In the genomic region with DNA sequence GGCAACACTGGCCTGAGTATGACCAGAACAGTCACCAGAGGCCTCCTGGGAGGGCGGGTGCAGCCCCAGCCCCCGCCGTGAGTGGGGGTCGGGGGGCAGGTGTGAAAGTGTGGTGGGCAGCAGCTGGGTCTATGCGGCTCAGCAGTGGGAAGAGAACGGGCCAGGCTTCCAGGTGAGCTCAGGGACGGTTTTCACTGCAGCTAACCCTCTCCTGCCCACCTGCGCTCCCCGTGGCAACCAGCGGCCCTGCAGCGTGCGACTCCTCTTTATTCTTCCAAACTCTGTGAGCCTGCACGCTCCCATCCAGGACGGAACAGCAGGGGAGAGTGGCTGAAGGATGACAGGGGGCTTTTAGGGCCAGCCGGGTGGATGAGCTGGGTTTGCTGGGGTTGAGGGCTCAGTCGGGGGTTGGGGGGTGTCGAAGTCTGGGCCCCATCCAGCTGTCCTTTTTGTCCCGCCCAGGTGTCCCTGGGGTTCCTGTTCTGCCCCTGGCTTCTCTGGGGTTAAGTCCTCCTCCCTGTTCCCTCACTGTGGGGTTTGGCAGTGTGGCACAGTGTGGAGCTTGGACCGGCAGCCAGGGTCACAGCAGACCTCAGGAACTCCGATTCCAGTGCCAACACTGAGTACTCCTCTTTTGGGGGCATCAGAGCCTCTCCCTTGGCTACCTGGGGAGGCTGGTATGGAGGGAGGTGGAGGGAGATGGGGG, we compare ENCODE assay signal across 8 cellular contexts. TPM values are rescaled to one million over a fixed set of nuclear protein-coding genes. Genes with fewer than 3 reads are reported as not detected.
DNase-seq lines count a peak whose midpoint lies in the region; ATAC-seq and TF ChIP-seq lines count a peak whose summit lies in the region.

No MANE protein-coding gene starts in this region.

- no peak for TF ChIP-seq POLR2A in right lobe of liver (IDR thresholded peaks at IDR 0.05)

- H3K4me3 ChIP-seq in right lobe of liver (no peak overlapping the region), dorsolateral prefrontal cortex (no peak overlapping the region), SJCRH30 (no peak overlapping the region)
- H3K4me3 ChIP-seq in CD8-positive, alpha-beta memory T cell (ENCODE audit: low read length), result no peak overlapping the region

- H3K4me3 Mint-ChIP-seq in CD4-positive, alpha-beta T cell, result no peak overlapping the region
- H3K4me3 Mint-ChIP-seq in CD8-positive, alpha-beta memory T cell, result peak overlapping the region in 1 of 7 donors; percentile 39

- H3K27ac ChIP-seq in CD4-positive, alpha-beta T cell (ENCODE audit: low read depth, low read length), result no peak overlapping the region
- H3K27ac ChIP-seq in right lobe of liver (no peak overlapping the region), dorsolateral prefrontal cortex (no peak overlapping the region), SJCRH30 (no peak overlapping the region)
- H3K27ac ChIP-seq in CD8-positive, alpha-beta memory T cell (ENCODE audit: low read depth, low read length), result no peak overlapping the region

- WGBS in right lobe of liver (ENCODE audit: insufficient coverage, low coverage, low lambda C conversion rate, missing lambda C conversion rate), result 7% methylated on average over 13 of the region's 20 CpGs

- no peak overlapping the region for H3K27ac Mint-ChIP-seq in CD4-positive, alpha-beta T cell
- peak overlapping the region in 1 of 8 donors; percentile 65 for H3K27ac Mint-ChIP-seq in CD8-positive, alpha-beta memory T cell

- H3K36me3 ChIP-seq in right lobe of liver (no peaks in the 10 kb centered on the region), SJCRH30 (no peaks in the 10 kb centered on the region)
- H3K36me3 ChIP-seq in CD8-positive, alpha-beta memory T cell (ENCODE audit: insufficient read depth, low read length), result no peaks in the 10 kb centered on the region

- TF ChIP-seq CTCF in CD4-positive, alpha-beta T cell (IDR thresholded peaks at IDR 0.05), result peak; percentile 13
- TF ChIP-seq CTCF in right lobe of liver (IDR thresholded peaks at IDR 0.05) (peak; percentile 27 to 38 (median 32)), dorsolateral prefrontal cortex (IDR thresholded peaks at IDR 0.05 in 54 of 56, conservative IDR thresholded peaks at IDR 0.05 in 2 of 56; ENCODE audit: low read depth in 1 of 56, partially characterized antibody in 56 of 56) (peak in 7 of 56 donors; percentile 5 to 26 (median 18))

- no peaks in the 10 kb centered on the region for H3K36me3 Mint-ChIP-seq in CD4-positive, alpha-beta T cell (ENCODE audit: low read depth)
- H3K36me3 Mint-ChIP-seq in CD8-positive, alpha-beta memory T cell, result no peaks in the 10 kb centered on the region

- peaks cover 36% of the 10 kb centered on the region for H3K27me3 ChIP-seq in CD4-positive, alpha-beta T cell (ENCODE audit: control insufficient read depth, insufficient read depth, low read length)
- H3K27me3 ChIP-seq in right lobe of liver, result no peaks in the 10 kb centered on the region
- H3K27me3 ChIP-seq in dorsolateral prefrontal cortex, result peaks cover 0 to 16% (median 0%) of the 10 kb centered on the region in 45 donors
- H3K27me3 ChIP-seq in CD8-positive, alpha-beta memory T cell (ENCODE audit: insufficient read depth, low read length, poor library complexity, severe bottlenecking), result peaks cover 17% of the 10 kb centered on the region
- peaks cover 90% of the 10 kb centered on the region for H3K27me3 ChIP-seq in SJCRH30

- CTCF ChIA-PET in CD4-positive, alpha-beta T cell (lab: Charles Lee), result interaction anchor here (1.8 kb wide), 1 partner anchor 11 kb away, joined by 7 read pairs; no protein-coding TSS in a partner anchor
- CTCF ChIA-PET in CD8-positive, alpha-beta memory T cell (lab: Charles Lee), result interaction anchor here (1.2 to 3.9 kb wide), 2 partner anchors 11 to 147 kb away, joined by 3 to 27 read pairs; no protein-coding TSS in a partner anchor

- no peaks in the 10 kb centered on the region for H3K9me3 ChIP-seq in CD4-positive, alpha-beta T cell (ENCODE audit: control insufficient read depth, low read length)
- H3K9me3 ChIP-seq in right lobe of liver, result no peaks in the 10 kb centered on the region
- no peaks in the 10 kb centered on the region for H3K9me3 ChIP-seq in CD8-positive, alpha-beta memory T cell (ENCODE audit: low read length)
- no peaks in the 10 kb centered on the region for H3K9me3 ChIP-seq in SJCRH30 (replicated peaks)

- peaks cover 28% of the 10 kb centered on the region for H3K27me3 Mint-ChIP-seq in CD4-positive, alpha-beta T cell
- H3K27me3 Mint-ChIP-seq in CD8-positive, alpha-beta memory T cell, result peaks cover 14 to 38% of the 10 kb centered on the region in 2 donors

- peak in 3 of 10 experiments; percentile 11 to 19 (median 16) for DNase-seq in CD4-positive, alpha-beta T cell
- DNase-seq in HT-29 (ENCODE audit: low spot score) (peak; percentile 80), right lobe of liver (peak in 1 of 3 donors; percentile 52), dorsolateral prefrontal cortex (no peak), SJCRH30 (no peak)
- peak; percentile 45 for DNase-seq in activated naive CD4-positive, alpha-beta T cell treated with anti-CD3 and anti-CD28 coated beads, Interleukin-2, amount 50 U/mL, for 16 hours
- no peak for DNase-seq in CD8-positive, alpha-beta memory T cell

- no peaks in the 10 kb centered on the region for H3K9me3 Mint-ChIP-seq in CD4-positive, alpha-beta T cell
- no peaks in the 10 kb centered on the region for H3K9me3 Mint-ChIP-seq in CD8-positive, alpha-beta memory T cell

- peak; percentile 81 for ATAC-seq in CD4-positive, alpha-beta T cell (ENCODE audit: poor library complexity)
- ATAC-seq in right lobe of liver (peak; percentile 44 to 63 (median 58)), GM19395 (IDR thresholded peaks at IDR 0.05; ENCODE audit: unreplicated experiment) (no peak)

- POLR2A ChIA-PET in CD4-positive, alpha-beta T cell (lab: Charles Lee), result interaction anchor here (1.3 kb wide), 1 partner anchor 133 kb away, joined by 3 read pairs; no protein-coding TSS in a partner anchor
- POLR2A ChIA-PET in CD8-positive, alpha-beta memory T cell (lab: Charles Lee), result no interaction called here

- intact Hi-C loops in CD4-positive, alpha-beta T cell (cut with DNase I, micrococcal nuclease), result no loop called here
- intact Hi-C loops in right lobe of liver (cut with DNase I), result no loop called here
- intact Hi-C loops in dorsolateral prefrontal cortex (cut with DNase I), result no loop called here

- H3K4me1 ChIP-seq in right lobe of liver (no peaks in the 10 kb centered on the region), SJCRH30 (peaks cover 17% of the 10 kb centered on the region)
- no peaks in the 10 kb centered on the region for H3K4me1 ChIP-seq in CD8-positive, alpha-beta memory T cell (ENCODE audit: insufficient read depth, low read length)

- peaks cover 4% of the 10 kb centered on the region for H3K4me1 Mint-ChIP-seq in CD4-positive, alpha-beta T cell (ENCODE audit: low read depth)
- H3K4me1 Mint-ChIP-seq in CD8-positive, alpha-beta memory T cell, result peaks cover 0 to 7% (median 0%) of the 10 kb centered on the region in 3 donors

RNA-seq across cellular contexts. Expression of gene BIRC7, which starts 0.9 kb away (rescaled TPM):
- total RNA-seq in CD4-positive, alpha-beta T cell, result not detected
- 1.3 and 2.7 TPM in 2 replicates for total RNA-seq in HT-29 (2014; rRNA removed; shearing (Covaris generic))
- not detected for total RNA-seq in right lobe of liver
- 1 to 10 TPM in 4 of 120 experiments, under 1 TPM in 27, not detected in 89; 0.22 to 1.3 (median 0.63) TPM for total RNA-seq in dorsolateral prefrontal cortex
- total RNA-seq in CD8-positive, alpha-beta memory T cell, result not detected
- not detected for polyA plus RNA-seq in CD8-positive, alpha-beta memory T cell
- total RNA-seq in SJCRH30 (2014; rRNA removed; shearing (Covaris generic)), result 0.10 TPM in 1 of 2 replicates, not detected in the other

RNA-seq across cellular contexts. Expression of gene YTHDF1, which starts 18.9 kb away (rescaled TPM):
- 10 to 100 TPM; 43.7 to 44.1 TPM for total RNA-seq in CD4-positive, alpha-beta T cell
- total RNA-seq in HT-29 (2014; rRNA removed; shearing (Covaris generic)), result 47.2 and 53.6 TPM in 2 replicates
- total RNA-seq in right lobe of liver (10 to 100 TPM; 16.4 to 23.6 (median 21.1) TPM), dorsolateral prefrontal cortex (10 to 100 TPM; 31.4 to 71.9 (median 38.9) TPM)
- total RNA-seq in CD8-positive, alpha-beta memory T cell, result 10 to 100 TPM; 47.0 to 47.5 TPM
- 43.1 TPM for polyA plus RNA-seq in CD8-positive, alpha-beta memory T cell
- 83.2 and 84.4 TPM in 2 replicates for total RNA-seq in SJCRH30 (2014; rRNA removed; shearing (Covaris generic))

RNA-seq across cellular contexts. Expression of gene NKAIN4, which starts 19.4 kb away (rescaled TPM):
- not detected for total RNA-seq in CD4-positive, alpha-beta T cell
- total RNA-seq in HT-29 (2014; rRNA removed; shearing (Covaris generic)), result not detected in 2 replicates
- total RNA-seq in right lobe of liver, result not detected
- total RNA-seq in dorsolateral prefrontal cortex, result 10 to 100 TPM in 102 of 120 experiments, 1 to 10 TPM in 18; 5.4 to 44.1 (median 16.7) TPM
- not detected for total RNA-seq in CD8-positive, alpha-beta memory T cell
- not detected for polyA plus RNA-seq in CD8-positive, alpha-beta memory T cell
- total RNA-seq in SJCRH30 (2014; rRNA removed; shearing (Covaris generic)), result 15.5 and 16.4 TPM in 2 replicates

RNA-seq across cellular contexts. Expression of gene ARFGAP1, which starts 37.8 kb away (rescaled TPM):
- 100 to 1,000 TPM; 120 TPM for total RNA-seq in CD4-positive, alpha-beta T cell
- 142 and 150 TPM in 2 replicates for total RNA-seq in HT-29 (2014; rRNA removed; shearing (Covaris generic))
- total RNA-seq in right lobe of liver (10 to 100 TPM; 17.4 to 42.8 (median 29.5) TPM), dorsolateral prefrontal cortex (100 to 1,000 TPM in 101 of 120 experiments, 10 to 100 TPM in 19; 89.0 to 166 (median 113) TPM)
- total RNA-seq in CD8-positive, alpha-beta memory T cell, result 10 to 100 TPM; 71.0 to 77.5 TPM
- 22.7 TPM for polyA plus RNA-seq in CD8-positive, alpha-beta memory T cell
- 72.5 and 96.8 TPM in 2 replicates for total RNA-seq in SJCRH30 (2014; rRNA removed; shearing (Covaris generic))

RNA-seq across cellular contexts. Expression of gene COL20A1, which starts 58.1 kb away (rescaled TPM):
- total RNA-seq in CD4-positive, alpha-beta T cell, result under 1 TPM in 1 of 2 experiments, not detected in 1; 0.03 TPM
- 0.08 and 0.33 TPM in 2 replicates for total RNA-seq in HT-29 (2014; rRNA removed; shearing (Covaris generic))
- not detected for total RNA-seq in right lobe of liver
- 10 to 100 TPM in 65 of 120 experiments, 1 to 10 TPM in 55; 4.1 to 32.2 (median 10.4) TPM for total RNA-seq in dorsolateral prefrontal cortex
- total RNA-seq in CD8-positive, alpha-beta memory T cell, result under 1 TPM in 1 of 2 experiments, not detected in 1; 0.04 TPM
- not detected for polyA plus RNA-seq in CD8-positive, alpha-beta memory T cell
- total RNA-seq in SJCRH30 (2014; rRNA removed; shearing (Covaris generic)), result 0.18 TPM in 1 of 2 replicates, not detected in the other

Comparison
In these comparisons a context has a peak if more than half of its experiments do, and no peak if none do; other contexts are left out.
1. DNase-seq: peak in HT-29 (single experiment) and activated naive CD4-positive, alpha-beta T cell treated with anti-CD3 and anti-CD28 coated beads, Interleukin-2, amount 50 U/mL, for 16 hours (single experiment); none in dorsolateral prefrontal cortex (0 of 10), CD8-positive, alpha-beta memory T cell (0 of 5) and SJCRH30 (0 of 2).